Comparison of ENCODE assay signal across 1 cellular context in genomic region chr15:59439571-59439970, GRCh38.
TF ChIP-seq lines count a peak whose summit lies in the region.

No MANE protein-coding gene starts in this region.

TF ChIP-seq in HCT116, 20 proteins besides CTCF, POLR2A, EP300 and RAD21 (continued from another document):
- TF ChIP-seq, protein P1, sequence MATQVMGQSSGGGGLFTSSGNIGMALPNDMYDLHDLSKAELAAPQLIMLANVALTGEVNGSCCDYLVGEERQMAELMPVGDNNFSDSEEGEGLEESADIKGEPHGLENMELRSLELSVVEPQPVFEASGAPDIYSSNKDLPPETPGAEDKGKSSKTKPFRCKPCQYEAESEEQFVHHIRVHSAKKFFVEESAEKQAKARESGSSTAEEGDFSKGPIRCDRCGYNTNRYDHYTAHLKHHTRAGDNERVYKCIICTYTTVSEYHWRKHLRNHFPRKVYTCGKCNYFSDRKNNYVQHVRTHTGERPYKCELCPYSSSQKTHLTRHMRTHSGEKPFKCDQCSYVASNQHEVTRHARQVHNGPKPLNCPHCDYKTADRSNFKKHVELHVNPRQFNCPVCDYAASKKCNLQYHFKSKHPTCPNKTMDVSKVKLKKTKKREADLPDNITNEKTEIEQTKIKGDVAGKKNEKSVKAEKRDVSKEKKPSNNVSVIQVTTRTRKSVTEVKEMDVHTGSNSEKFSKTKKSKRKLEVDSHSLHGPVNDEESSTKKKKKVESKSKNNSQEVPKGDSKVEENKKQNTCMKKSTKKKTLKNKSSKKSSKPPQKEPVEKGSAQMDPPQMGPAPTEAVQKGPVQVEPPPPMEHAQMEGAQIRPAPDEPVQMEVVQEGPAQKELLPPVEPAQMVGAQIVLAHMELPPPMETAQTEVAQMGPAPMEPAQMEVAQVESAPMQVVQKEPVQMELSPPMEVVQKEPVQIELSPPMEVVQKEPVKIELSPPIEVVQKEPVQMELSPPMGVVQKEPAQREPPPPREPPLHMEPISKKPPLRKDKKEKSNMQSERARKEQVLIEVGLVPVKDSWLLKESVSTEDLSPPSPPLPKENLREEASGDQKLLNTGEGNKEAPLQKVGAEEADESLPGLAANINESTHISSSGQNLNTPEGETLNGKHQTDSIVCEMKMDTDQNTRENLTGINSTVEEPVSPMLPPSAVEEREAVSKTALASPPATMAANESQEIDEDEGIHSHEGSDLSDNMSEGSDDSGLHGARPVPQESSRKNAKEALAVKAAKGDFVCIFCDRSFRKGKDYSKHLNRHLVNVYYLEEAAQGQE (IDR thresholded peaks at IDR 0.05; ENCODE audit: low read depth), result no peak
- no peak for TF ChIP-seq EZH2 (IDR thresholded peaks at IDR 0.05)
- no peak for TF ChIP-seq SP1 (IDR thresholded peaks at IDR 0.05; ENCODE audit: low read depth)
- TF ChIP-seq ZFX (IDR thresholded peaks at IDR 0.05), result no peak
- no peak for TF ChIP-seq SIN3A (IDR thresholded peaks at IDR 0.05; ENCODE audit: low read depth)
- TF ChIP-seq JUND (IDR thresholded peaks at IDR 0.05), result no peak
- TF ChIP-seq EZH2phosphoT487 (IDR thresholded peaks at IDR 0.05; ENCODE audit: borderline replicate concordance), result no peak
- TF ChIP-seq ZNF274 (IDR thresholded peaks at IDR 0.05; ENCODE audit: low read depth, low read length), result no peak
